Comparison of ENCODE assay signal across 13 cellular contexts in the genomic region with DNA sequence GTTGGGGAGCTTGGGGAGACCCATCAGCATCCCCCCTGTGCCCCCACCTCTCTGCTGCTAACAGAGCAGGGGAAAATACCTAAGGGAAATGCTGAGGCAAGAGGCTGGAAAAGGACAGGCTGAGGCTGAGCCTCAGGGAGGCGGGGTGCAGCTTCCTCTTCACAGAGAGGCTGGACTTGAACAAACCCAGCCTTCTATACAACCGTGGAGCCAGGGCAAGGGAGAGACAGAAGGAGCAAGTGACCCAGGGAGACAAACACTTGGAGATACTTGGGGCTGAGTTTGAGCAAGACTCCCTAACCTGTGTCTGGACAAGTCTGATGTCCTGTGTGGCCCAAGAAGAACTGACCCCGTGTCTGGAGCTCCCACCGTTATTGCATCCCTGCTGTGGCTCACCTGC. TPM values are rescaled to one million over a fixed set of nuclear protein-coding genes. Genes with fewer than 3 reads are reported as not detected.
DNase-seq lines count a peak whose midpoint lies in the region; ATAC-seq and TF ChIP-seq lines count a peak whose summit lies in the region.
"Had no signal": no experiment of that assay in that cellular context is flagged by ENCODE, and none has a peak within 500 bp of the region (broad histone marks: within the 10 kb centered on the region; RNA-seq: fewer than 3 reads in every experiment).

A gene with protein sequence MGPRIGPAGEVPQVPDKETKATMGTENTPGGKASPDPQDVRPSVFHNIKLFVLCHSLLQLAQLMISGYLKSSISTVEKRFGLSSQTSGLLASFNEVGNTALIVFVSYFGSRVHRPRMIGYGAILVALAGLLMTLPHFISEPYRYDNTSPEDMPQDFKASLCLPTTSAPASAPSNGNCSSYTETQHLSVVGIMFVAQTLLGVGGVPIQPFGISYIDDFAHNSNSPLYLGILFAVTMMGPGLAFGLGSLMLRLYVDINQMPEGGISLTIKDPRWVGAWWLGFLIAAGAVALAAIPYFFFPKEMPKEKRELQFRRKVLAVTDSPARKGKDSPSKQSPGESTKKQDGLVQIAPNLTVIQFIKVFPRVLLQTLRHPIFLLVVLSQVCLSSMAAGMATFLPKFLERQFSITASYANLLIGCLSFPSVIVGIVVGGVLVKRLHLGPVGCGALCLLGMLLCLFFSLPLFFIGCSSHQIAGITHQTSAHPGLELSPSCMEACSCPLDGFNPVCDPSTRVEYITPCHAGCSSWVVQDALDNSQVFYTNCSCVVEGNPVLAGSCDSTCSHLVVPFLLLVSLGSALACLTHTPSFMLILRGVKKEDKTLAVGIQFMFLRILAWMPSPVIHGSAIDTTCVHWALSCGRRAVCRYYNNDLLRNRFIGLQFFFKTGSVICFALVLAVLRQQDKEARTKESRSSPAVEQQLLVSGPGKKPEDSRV (plus strand): TSS at position 229 of the 400 bp plus-strand sequence. CDS start 275 bp downstream, outside the sequence.

- ATAC-seq in right cardiac atrium (peak; percentile 53 to 59), GM19035 (IDR thresholded peaks at IDR 0.05; ENCODE audit: unreplicated experiment) (no peak)
- no peak for ATAC-seq in activated CD4-positive, CD25-positive, alpha-beta regulatory T cell treated with anti-CD3 and anti-CD28 coated beads, Interleukin-2, amount 50 U/mL, for 24 hours

- TF ChIP-seq EP300 in ovary (IDR thresholded peaks at IDR 0.05): no peak

- H3K36me3 Mint-ChIP-seq in type B pancreatic cell: no peaks in the 10 kb centered on the region

- H3K9me3 Mint-ChIP-seq in type B pancreatic cell: no peaks in the 10 kb centered on the region
- H3K9me3 Mint-ChIP-seq: activated CD4-positive, alpha-beta T cell treated with anti-CD3 and anti-CD28 coated beads, Interleukin-2, amount 10 ng/mL, durations not matched to agents 7 days and 5 days; activated naive CD4-positive, alpha-beta T cell treated with anti-CD3 and anti-CD28 coated beads for 36 hours had no signal

- intact Hi-C loops in right cardiac atrium (cut with DNase I) (no loop called here), ovary (cut with DNase I) (loop anchor here in 1 of 4 donors (5.0 kb wide), 1 partner anchor 51 kb away; no protein-coding TSS in a partner anchor)

- TF ChIP-seq CTCF in ovary (IDR thresholded peaks at IDR 0.05): no peak
- TF ChIP-seq CTCF in type B pancreatic cell (conservative IDR thresholded peaks at IDR 0.05): no peak

- peaks cover 3% of the 10 kb centered on the region for H3K4me1 ChIP-seq in right cardiac atrium (ENCODE audit: control insufficient read depth, insufficient read depth, low read length)
- H3K4me1 ChIP-seq in ovary (ENCODE audit: insufficient read depth): no peaks in the 10 kb centered on the region

- no peaks in the 10 kb centered on the region for H3K27me3 ChIP-seq in right cardiac atrium (ENCODE audit: control insufficient read depth, insufficient read depth)
- H3K27me3 ChIP-seq in ovary: no peaks in the 10 kb centered on the region

- H3K27ac Mint-ChIP-seq in type B pancreatic cell: peak within 1 kb of the TSS; percentile 68
- H3K27ac Mint-ChIP-seq: activated CD4-positive, alpha-beta T cell treated with anti-CD3 and anti-CD28 coated beads, Interleukin-2, amount 10 ng/mL, durations not matched to agents 7 days and 5 days; activated naive CD4-positive, alpha-beta T cell treated with anti-CD3 and anti-CD28 coated beads for 36 hours had no signal

- whole genome bisulfite sequencing in right cardiac atrium: 53% methylated on average over 4 of the region's 4 CpGs
- 46 to 56% (median 47%) methylated on average over 4 of the region's 4 CpGs for WGBS in ovary, 3 donors

- peak within 1 kb of the TSS; percentile 42 for H3K4me3 Mint-ChIP-seq in type B pancreatic cell
- H3K4me3 Mint-ChIP-seq: activated CD4-positive, alpha-beta T cell treated with anti-CD3 and anti-CD28 coated beads, Interleukin-2, amount 10 ng/mL, durations not matched to agents 7 days and 5 days; activated naive CD4-positive, alpha-beta T cell treated with anti-CD3 and anti-CD28 coated beads for 36 hours had no signal

- peak within 1 kb of the TSS; percentile 31 for H3K4me3 ChIP-seq in right cardiac atrium (ENCODE audit: low read length)
- H3K4me3 ChIP-seq in ovary: peak within 1 kb of the TSS; percentile 9

- peak; percentile 43 to 82 (median 77) for DNase-seq in right cardiac atrium
- no peak for DNase-seq in ovary
- DNase-seq in type B pancreatic cell (ENCODE audit: extremely low spot score, unreplicated experiment): no peak
- no peak for DNase-seq in erythroblast (lab: John Stamatoyannopoulos, UW)
- DNase-seq in COR-L47 (lab: John Stamatoyannopoulos, UW): no peak
- DNase-seq: activated CD4-positive, alpha-beta T cell treated with anti-CD3 and anti-CD28 coated beads, Interleukin-2, amount 10 ng/mL, durations not matched to agents 7 days and 5 days; activated naive CD4-positive, alpha-beta T cell treated with anti-CD3 and anti-CD28 coated beads for 36 hours; KBM-7; stimulated activated CD4-positive, alpha-beta T cell treated with anti-CD3 and anti-CD28 coated beads, Interleukin-15, amount 100 ng/mL, for 24 hours; SW 1271 had no signal

- no peaks in the 10 kb centered on the region for H3K9me3 ChIP-seq in right cardiac atrium (ENCODE audit: control insufficient read depth, low read length)
- H3K9me3 ChIP-seq in ovary: no peaks in the 10 kb centered on the region

- peaks cover 4% of the 10 kb centered on the region for H3K4me1 Mint-ChIP-seq in type B pancreatic cell (ENCODE audit: unreplicated experiment)

- TF ChIP-seq POLR2A in ovary (IDR thresholded peaks at IDR 0.05) (no peak), erythroblast (IDR thresholded peaks at IDR 0.05; ENCODE audit: low read length) (no peak)

- H3K27ac ChIP-seq in cingulate gyrus (ENCODE audit: low read depth, low read length) (peak within 1 kb of the TSS; percentile 35), right cardiac atrium (ENCODE audit: low read length) (peak within 1 kb of the TSS; percentile 27), ovary (no peak within 1 kb of the TSS)

- no peaks in the 10 kb centered on the region for H3K36me3 ChIP-seq in ovary

- H3K27me3 Mint-ChIP-seq in type B pancreatic cell: peaks cover 12% of the 10 kb centered on the region

RNA-seq across cellular contexts. Expression of the gene that starts here (rescaled TPM):
- total RNA-seq in right cardiac atrium (10 to 100 TPM; 23.0 to 40.7 (median 27.6) TPM), ovary (10 to 100 TPM; 12.6 to 79.4 (median 21.8) TPM), type B pancreatic cell (ENCODE audit: low replicate concordance) (5.6 and 23.5 TPM in 2 replicates)
- polyA plus RNA-seq in right cardiac atrium (5.1 TPM), ovary (10 to 100 TPM; 17.6 to 44.4 TPM)
- total RNA-seq: activated naive CD4-positive, alpha-beta T cell treated with anti-CD3 and anti-CD28 coated beads for 36 hours had no signal

Comparison
In these comparisons a context has a peak if more than half of its experiments do, and no peak if none do; other contexts are left out.
1. H3K27ac ChIP-seq: peak in cingulate gyrus (single experiment) and right cardiac atrium (single experiment); none in ovary (0 of 2).
2. ATAC-seq: peak in right cardiac atrium (2 of 2); none in GM19035 (single experiment) and activated CD4-positive, CD25-positive, alpha-beta regulatory T cell treated with anti-CD3 and anti-CD28 coated beads, Interleukin-2, amount 50 U/mL, for 24 hours (0 of 2).
3. DNase-seq: peak in right cardiac atrium (3 of 3); none in ovary (0 of 5), type B pancreatic cell (single experiment), erythroblast (0 of 2) and COR-L47 (single experiment).